In genomic region chr13:71879129-71879535, GRCh38 we compare ENCODE assay signal across 8 cellular contexts. TPM values are rescaled to one million over a fixed set of nuclear protein-coding genes. Genes with fewer than 3 reads are reported as not detected.
DNase-seq lines count a peak whose midpoint lies in the region; ATAC-seq and TF ChIP-seq lines count a peak whose summit lies in the region.

No MANE protein-coding gene starts in this region.

- no peak for TF ChIP-seq POLR2A in vagina (IDR thresholded peaks at IDR 0.05)

- H3K27me3 Mint-ChIP-seq in WTC11 (ENCODE audit: low read depth), result peaks cover 11% of the 10 kb centered on the region

- no peak overlapping the region for H3K4me3 ChIP-seq in vagina

- H3K9me3 ChIP-seq in vagina, result no peaks in the 10 kb centered on the region

- no peak overlapping the region for H3K4me3 Mint-ChIP-seq in WTC11

- peaks cover 49% of the 10 kb centered on the region for H3K4me1 Mint-ChIP-seq in WTC11

- CTCF ChIA-PET in WTC11 (lab: Charles Lee), result interaction anchor here (0.5 to 2.0 kb wide), 7 partner anchors 9 to 288 kb away, joined by 3 to 8 read pairs (median 4); partner anchors contain the start of gene DACH1

- peaks cover 7% of the 10 kb centered on the region for H3K36me3 Mint-ChIP-seq in WTC11

- ATAC-seq in GM18520 (IDR thresholded peaks at IDR 0.05; ENCODE audit: unreplicated experiment) (peak; percentile 92), HG02938 (IDR thresholded peaks at IDR 0.05; ENCODE audit: unreplicated experiment) (peak; percentile 94), WTC11 (peak; percentile 65)

- no peaks in the 10 kb centered on the region for H3K27me3 ChIP-seq in vagina

- intact Hi-C loops in vagina (cut with DNase I), result no loop called here

- no peak overlapping the region for H3K27ac ChIP-seq in vagina

- DNase-seq in AML-193 (lab: John Stamatoyannopoulos, UW) (peak; percentile 82 to 90), NCI-H1436 treated with DMSO at 0.1 percent for 48 hours (lab: John Stamatoyannopoulos, UW) (peak; percentile 68), WTC11 (ENCODE audit: low spot score) (no peak), inferior parietal cortex (ENCODE audit: extremely low spot score) (peak; percentile 45), vagina (ENCODE audit: extremely low spot score in 2 of 2) (no peak), GOT3 (lab: John Stamatoyannopoulos, UW) (no peak)

- H3K9me3 Mint-ChIP-seq in WTC11, result peaks cover 19% of the 10 kb centered on the region

- TF ChIP-seq CTCF in WTC11 (IDR thresholded peaks at IDR 0.05) (peak; percentile 9; the same call in 1 of the 2 replicates), vagina (IDR thresholded peaks at IDR 0.05) (peak in 2 of 3 experiments; percentile 46 to 57)

- H3K36me3 ChIP-seq in vagina, result no peaks in the 10 kb centered on the region

- peaks cover 4% of the 10 kb centered on the region for H3K4me1 ChIP-seq in vagina

- H3K27ac Mint-ChIP-seq in WTC11, result no peak overlapping the region

- POLR2A ChIA-PET in WTC11 (lab: Charles Lee), result no interaction called here

TF ChIP-seq in WTC11, 78 proteins besides CTCF, POLR2A, EP300 and RAD21:
- TF ChIP-seq GABPB1 (CRISPR knock-in tag; IDR thresholded peaks at IDR 0.05) (no peak), NFE2L1 (CRISPR knock-in tag; IDR thresholded peaks at IDR 0.05) (no peak), IRF1 (CRISPR knock-in tag; IDR thresholded peaks at IDR 0.05) (no peak)
- TF ChIP-seq, protein P1, sequence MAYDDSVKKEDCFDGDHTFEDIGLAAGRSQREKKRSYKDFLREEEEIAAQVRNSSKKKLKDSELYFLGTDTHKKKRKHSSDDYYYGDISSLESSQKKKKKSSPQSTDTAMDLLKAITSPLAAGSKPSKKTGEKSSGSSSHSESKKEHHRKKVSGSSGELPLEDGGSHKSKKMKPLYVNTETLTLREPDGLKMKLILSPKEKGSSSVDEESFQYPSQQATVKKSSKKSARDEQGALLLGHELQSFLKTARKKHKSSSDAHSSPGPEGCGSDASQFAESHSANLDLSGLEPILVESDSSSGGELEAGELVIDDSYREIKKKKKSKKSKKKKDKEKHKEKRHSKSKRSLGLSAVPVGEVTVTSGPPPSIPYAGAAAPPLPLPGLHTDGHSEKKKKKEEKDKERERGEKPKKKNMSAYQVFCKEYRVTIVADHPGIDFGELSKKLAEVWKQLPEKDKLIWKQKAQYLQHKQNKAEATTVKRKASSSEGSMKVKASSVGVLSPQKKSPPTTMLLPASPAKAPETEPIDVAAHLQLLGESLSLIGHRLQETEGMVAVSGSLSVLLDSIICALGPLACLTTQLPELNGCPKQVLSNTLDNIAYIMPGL (CRISPR knock-in tag; IDR thresholded peaks at IDR 0.05), result no peak

RNA-seq across cellular contexts. Expression of gene DACH1, which starts 12.1 kb away (rescaled TPM):
- 0.31 to 0.39 TPM (median 0.37 TPM) in 3 replicates for total RNA-seq in WTC11 (2021)
- 7.9 TPM for total RNA-seq in vagina

Comparison
In these comparisons a context has a peak if more than half of its experiments do, and no peak if none do; other contexts are left out.
1. DNase-seq: peak in AML-193 (2 of 2), NCI-H1436 treated with DMSO at 0.1 percent for 48 hours (single experiment) and inferior parietal cortex (single experiment); none in WTC11 (single experiment), vagina (0 of 2) and GOT3 (single experiment).
2. Peak in every context shown above with its lines, with median percentiles within 50 percentile points of each other: ATAC-seq.